In the genomic region with DNA sequence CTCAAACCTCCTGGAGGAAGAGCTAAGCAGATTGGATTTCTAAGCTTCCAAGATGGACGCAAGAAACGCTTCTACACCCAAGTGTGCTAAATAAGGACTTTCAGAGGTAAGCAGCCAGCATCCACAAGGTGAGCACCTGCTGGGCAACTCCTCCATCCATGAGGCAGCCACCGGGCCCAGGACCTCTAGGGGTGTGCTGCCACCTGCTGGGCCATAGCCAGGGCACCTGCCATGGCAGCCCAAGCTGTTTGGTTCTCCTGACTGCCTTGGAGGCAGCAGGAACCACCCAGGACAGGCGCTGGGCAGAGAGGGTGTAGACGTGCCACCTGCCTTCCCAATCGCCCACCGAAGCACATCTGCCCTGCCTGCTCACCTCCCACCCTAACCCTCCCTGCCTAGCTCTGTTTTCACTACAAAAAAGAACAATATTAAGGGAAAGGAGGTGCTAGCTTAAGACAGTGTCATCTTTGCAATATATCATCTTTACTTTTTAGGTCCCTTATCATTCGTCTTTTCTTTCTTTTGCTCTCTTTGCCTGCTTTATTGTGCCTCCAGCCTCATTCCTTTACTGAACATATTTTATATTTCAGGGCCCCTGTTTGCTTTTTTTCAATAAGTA, we compare ENCODE assay signal across 1 cellular context.
A peak's percentile ranks its signal among the peaks of the same experiment; 100 is the strongest.
TF ChIP-seq lines count a peak whose summit lies in the region.

No MANE protein-coding gene starts in this region.

TF ChIP-seq in HEK293, 187 proteins besides CTCF, POLR2A, EP300 and RAD21 (continued from another document):
- TF ChIP-seq, protein P1, sequence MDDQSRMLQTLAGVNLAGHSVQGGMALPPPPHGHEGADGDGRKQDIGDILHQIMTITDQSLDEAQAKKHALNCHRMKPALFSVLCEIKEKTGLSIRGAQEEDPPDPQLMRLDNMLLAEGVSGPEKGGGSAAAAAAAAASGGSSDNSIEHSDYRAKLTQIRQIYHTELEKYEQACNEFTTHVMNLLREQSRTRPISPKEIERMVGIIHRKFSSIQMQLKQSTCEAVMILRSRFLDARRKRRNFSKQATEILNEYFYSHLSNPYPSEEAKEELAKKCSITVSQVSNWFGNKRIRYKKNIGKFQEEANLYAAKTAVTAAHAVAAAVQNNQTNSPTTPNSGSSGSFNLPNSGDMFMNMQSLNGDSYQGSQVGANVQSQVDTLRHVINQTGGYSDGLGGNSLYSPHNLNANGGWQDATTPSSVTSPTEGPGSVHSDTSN (CRISPR knock-in tag; IDR thresholded peaks at IDR 0.05) = no peak
- TF ChIP-seq ZNF600 (tag by site-specific recombination; IDR thresholded peaks at IDR 0.05) (0 out of 2 replicates have a peak, but pooled peaks have one; percentile 20), ZNF654 (tag by site-specific recombination; IDR thresholded peaks at IDR 0.05; ENCODE audit: low read depth) (peak; percentile 74), TCF7L2 (IDR thresholded peaks at IDR 0.05; ENCODE audit: borderline replicate concordance, low read depth, low read length) (no peak), ZNF76 (tag by site-specific recombination; IDR thresholded peaks at IDR 0.05; ENCODE audit: borderline replicate concordance, low read depth) (no peak), ZNF777 (tag by site-specific recombination; IDR thresholded peaks at IDR 0.05; ENCODE audit: borderline replicate concordance) (no peak), ZNF423 (tag by site-specific recombination; IDR thresholded peaks at IDR 0.05) (no peak), ZNF707 (tag by site-specific recombination; IDR thresholded peaks at IDR 0.05) (no peak)
TF ChIP-seq in HEK293: peak in this region for 8.
